ENCODE assay signal across 12 cellular contexts in genomic region chr7:123460616-123461015, GRCh38.
DNase-seq lines count a peak whose midpoint lies in the region; ATAC-seq and TF ChIP-seq lines count a peak whose summit lies in the region.
"Had no signal": no experiment of that assay in that cellular context is flagged by ENCODE, and none has a peak within 500 bp of the region (broad histone marks: within the 10 kb centered on the region; RNA-seq: fewer than 3 reads in every experiment).

No MANE protein-coding gene starts in this region.

- no peak for TF ChIP-seq CTCF in fibroblast of mammary gland (conservative IDR thresholded peaks at IDR 0.05; ENCODE audit: control insufficient read depth, insufficient read depth, low read depth, low read length)

- DNase-seq in ELR (ENCODE audit: low read depth) (peak; percentile 17), RKO (ENCODE audit: low spot score) (peak; percentile 13), fibroblast of mammary gland (ENCODE audit: low read depth) (peak; percentile 82), non-pigmented ciliary epithelial cell (ENCODE audit: low read depth) (peak; percentile 88), GM03348 (ENCODE audit: low spot score) (no peak), nucleus accumbens (lab: John Stamatoyannopoulos, UW) (no peak)
- DNase-seq: activated effector memory CD4-positive, alpha-beta T cell treated with anti-CD3 and anti-CD28 coated beads, Interleukin-2, amount 50 U/mL, for 16 hours; BE2C; stimulated activated CD4-positive, alpha-beta T cell treated with anti-CD3 and anti-CD28 coated beads, Interleukin-1b, Interleukin-23, amount 100 ng/mL, for 48 hours; transverse colon had no signal

- H3K4me3 ChIP-seq in fibroblast of mammary gland (ENCODE audit: control insufficient read depth, low read depth, low read length), result no peak overlapping the region
- H3K4me3 ChIP-seq: transverse colon had no signal

- no peak for ATAC-seq in GM18520 (IDR thresholded peaks at IDR 0.05; ENCODE audit: unreplicated experiment)
- ATAC-seq in HG03521 (IDR thresholded peaks at IDR 0.05; ENCODE audit: unreplicated experiment), result no peak

Comparison
In these comparisons a context has a peak if more than half of its experiments do, and no peak if none do; other contexts are left out.
1. DNase-seq: peak in ELR (single experiment), RKO (single experiment), fibroblast of mammary gland (single experiment) and non-pigmented ciliary epithelial cell (single experiment); none in GM03348 (single experiment) and nucleus accumbens (0 of 56).